In the genomic region with DNA sequence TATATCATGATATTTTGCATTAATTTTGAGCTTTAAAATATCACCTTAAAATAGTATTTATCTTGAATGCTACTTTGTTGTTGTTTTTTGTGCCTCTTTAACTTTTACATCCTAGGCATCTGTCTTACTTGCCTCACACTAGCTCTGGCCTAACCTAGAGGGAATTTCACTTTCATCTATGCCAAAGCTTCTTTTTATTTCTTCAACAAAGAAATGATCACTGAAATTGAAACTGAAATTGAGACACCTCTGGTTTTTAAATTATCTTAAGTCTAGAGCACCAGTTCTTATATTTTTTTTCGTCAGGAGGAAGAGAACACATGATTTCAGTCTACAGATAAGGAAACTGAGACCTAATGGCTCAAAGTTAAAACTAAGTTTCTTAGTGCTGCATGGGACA, we compare ENCODE assay signal across 11 cellular contexts. TPM values are rescaled to one million over a fixed set of nuclear protein-coding genes. Genes with fewer than 3 reads are reported as not detected.
DNase-seq lines count a peak whose midpoint lies in the region; ATAC-seq, FAIRE-seq and TF ChIP-seq lines count a peak whose summit lies in the region.
"Had no signal": no experiment of that assay in that cellular context is flagged by ENCODE, and none has a peak within 500 bp of the region (broad histone marks: within the 10 kb centered on the region; RNA-seq: fewer than 3 reads in every experiment).

No MANE protein-coding gene starts in this region.

- POLR2A ChIA-PET in K562 (lab: Yijun Ruan, JAX): interaction anchor here (0.8 to 1.7 kb wide), 3 partner anchors 11 to 81 kb away, joined by 3 to 4 read pairs (median 3); no protein-coding TSS in a partner anchor

- H3K36me3 ChIP-seq in K562 (ENCODE audit: control insufficient read depth, insufficient read depth, low read length) (no peaks in the 10 kb centered on the region), upper lobe of right lung (no peaks in the 10 kb centered on the region), gastroesophageal sphincter (no peaks in the 10 kb centered on the region), GM23338 (ENCODE audit: insufficient read depth) (no peaks in the 10 kb centered on the region)

- TF ChIP-seq POLR2A in K562 (conservative IDR thresholded peaks at IDR 0.05) (no peak), gastroesophageal sphincter (IDR thresholded peaks at IDR 0.05) (no peak)

- H3K27me3 Mint-ChIP-seq in activated CD8-positive, alpha-beta memory T cell treated with anti-CD3 and anti-CD28 coated beads, Interleukin-2, amount 10 ng/mL, durations not matched to agents 7 days and 5 days: peaks cover 34% of the 10 kb centered on the region
- H3K27me3 Mint-ChIP-seq in GM23338 (ENCODE audit: insufficient read depth, low read depth, poor library complexity): peaks cover 21% of the 10 kb centered on the region

- no peak overlapping the region for H3K4me3 Mint-ChIP-seq in activated CD8-positive, alpha-beta memory T cell treated with anti-CD3 and anti-CD28 coated beads, Interleukin-2, amount 10 ng/mL, durations not matched to agents 7 days and 5 days
- no peak overlapping the region for H3K4me3 Mint-ChIP-seq in GM23338

- no peak for TF ChIP-seq EP300 in K562 (IDR thresholded peaks at IDR 0.05; ENCODE audit: low read length)
- no peak for TF ChIP-seq EP300 in gastroesophageal sphincter (IDR thresholded peaks at IDR 0.05)

- H3K9me1 ChIP-seq in K562 (ENCODE audit: control insufficient read depth, insufficient read depth, low read length): no peaks in the 10 kb centered on the region

- intact Hi-C loops in K562 (cut with micrococcal nuclease) (no loop called here), upper lobe of right lung (cut with DNase I) (no loop called here)

- FAIRE-seq in K562 (lab: Jason Lieb, UNC): no peak
- FAIRE-seq: A549, astrocyte had no signal

- no peak overlapping the region for H3K27ac ChIP-seq in K562 (ENCODE audit: extremely low read depth, low read depth, low read length)
- H3K27ac ChIP-seq in upper lobe of right lung: no peak overlapping the region
- H3K27ac ChIP-seq in gastroesophageal sphincter: no peak overlapping the region
- no peak overlapping the region for H3K27ac ChIP-seq in GM23338 (ENCODE audit: low read depth)
- H3K27ac ChIP-seq: A549 had no signal

- H3K9ac ChIP-seq in K562 (ENCODE audit: insufficient read depth in 1 of 2, low read depth in 2 of 2, low read length in 2 of 2): peak overlapping the region in 1 of 2 experiments; percentile 22; a peak in 1 of 4 replicates

- H3K4me2 ChIP-seq in K562 (ENCODE audit: insufficient read depth, low read length): no peak overlapping the region
- no peak overlapping the region for H3K4me2 ChIP-seq in GM23338
- H3K4me2 ChIP-seq: A549 had no signal

- DNase-seq in activated CD8-positive, alpha-beta memory T cell treated with anti-CD3 and anti-CD28 coated beads, Interleukin-2, amount 10 ng/mL, durations not matched to agents 7 days and 5 days: no peak
- DNase-seq in activated CD8-positive, alpha-beta memory T cell treated with anti-CD3 and anti-CD28 coated beads, Interleukin-2, amount 50 U/mL, for 48 hours: no peak
- DNase-seq in K562 (ENCODE audit: extremely low read depth in 1 of 4, low spot score in 3 of 4): no peak
- no peak for DNase-seq in upper lobe of right lung
- no peak for DNase-seq in GM23338 (ENCODE audit: low spot score)
- DNase-seq: PC-3 had no signal

- peaks cover 35% of the 10 kb centered on the region for H3K4me1 Mint-ChIP-seq in activated CD8-positive, alpha-beta memory T cell treated with anti-CD3 and anti-CD28 coated beads, Interleukin-2, amount 10 ng/mL, durations not matched to agents 7 days and 5 days
- H3K4me1 Mint-ChIP-seq in GM23338: peaks cover 14% of the 10 kb centered on the region; the same call in 2 of the 3 replicates

- H3K27ac Mint-ChIP-seq in activated CD8-positive, alpha-beta memory T cell treated with anti-CD3 and anti-CD28 coated beads, Interleukin-2, amount 10 ng/mL, durations not matched to agents 7 days and 5 days: no peak overlapping the region
- no peak overlapping the region for H3K27ac Mint-ChIP-seq in GM23338

- H3K9me3 ChIP-seq in K562 (replicated peaks; ENCODE audit: control insufficient read depth, insufficient read depth, low read depth, low read length) (0 out of 2 replicates have a peak, but pooled peaks cover 1% of the 10 kb centered on the region), upper lobe of right lung (no peaks in the 10 kb centered on the region), gastroesophageal sphincter (no peaks in the 10 kb centered on the region)
- H3K9me3 ChIP-seq: A549 had no signal

- in situ Hi-C loops in K562 (cut with MboI): no loop called here

- no peak for TF ChIP-seq RAD21 in K562 (CRISPR knock-in tag; conservative IDR thresholded peaks at IDR 0.05 in 1 of 2, IDR thresholded peaks at IDR 0.05 in 1 of 2)

- H2AFZ ChIP-seq in K562 (ENCODE audit: low read depth, low read length): peak overlapping the region; percentile 79
- no peak overlapping the region for H2AFZ ChIP-seq in GM23338

- peaks cover 1% of the 10 kb centered on the region for H3K36me3 Mint-ChIP-seq in activated CD8-positive, alpha-beta memory T cell treated with anti-CD3 and anti-CD28 coated beads, Interleukin-2, amount 10 ng/mL, durations not matched to agents 7 days and 5 days
- no peaks in the 10 kb centered on the region for H3K36me3 Mint-ChIP-seq in GM23338 (ENCODE audit: low read depth)

- H3K27me3 ChIP-seq in K562 (ENCODE audit: control insufficient read depth in 2 of 2, insufficient read depth in 2 of 2, low read length in 2 of 2): no peaks in the 10 kb centered on the region
- peaks cover 15% of the 10 kb centered on the region for H3K27me3 ChIP-seq in upper lobe of right lung
- peaks cover 33% of the 10 kb centered on the region for H3K27me3 ChIP-seq in gastroesophageal sphincter
- peaks cover 31% of the 10 kb centered on the region for H3K27me3 ChIP-seq in GM23338 (ENCODE audit: insufficient read depth)

- TF ChIP-seq CTCF in K562 (IDR thresholded peaks at IDR 0.05 in 2 of 3, conservative IDR thresholded peaks at IDR 0.05 in 1 of 3; ENCODE audit: insufficient read depth in 2 of 3, low read depth in 1 of 3, low read length in 3 of 3): no peak
- TF ChIP-seq CTCF in upper lobe of right lung (IDR thresholded peaks at IDR 0.05): no peak
- no peak for TF ChIP-seq CTCF in gastroesophageal sphincter (IDR thresholded peaks at IDR 0.05)
- no peak for TF ChIP-seq CTCF in GM23338 (conservative IDR thresholded peaks at IDR 0.05; ENCODE audit: low read depth in 2 of 2)

- no peaks in the 10 kb centered on the region for H3F3A ChIP-seq in GM23338 (replicated peaks; ENCODE audit: low read depth)

- peak; percentile 28 for ATAC-seq in activated CD8-positive, alpha-beta memory T cell treated with anti-CD3 and anti-CD28 coated beads, Interleukin-2, amount 10 ng/mL, durations not matched to agents 7 days and 5 days
- ATAC-seq in GM21717 (IDR thresholded peaks at IDR 0.05; ENCODE audit: unreplicated experiment) (peak; percentile 92), HG03103 (IDR thresholded peaks at IDR 0.05; ENCODE audit: low read depth, unreplicated experiment) (peak; percentile 69), K562 (no peak), upper lobe of right lung (no peak), gastroesophageal sphincter (no peak), GM23338 (no peak)
- ATAC-seq: A549, PC-3 had no signal

- no peaks in the 10 kb centered on the region for H4K20me1 ChIP-seq in K562 (replicated peaks; ENCODE audit: control insufficient read depth, insufficient read depth, low read length)
- no peaks in the 10 kb centered on the region for H4K20me1 ChIP-seq in GM23338 (replicated peaks; ENCODE audit: insufficient read depth)

- CTCF ChIA-PET in activated CD8-positive, alpha-beta memory T cell treated with anti-CD3 and anti-CD28 coated beads, Interleukin-2, amount 10 ng/mL, durations not matched to agents 7 days and 5 days (lab: Charles Lee): interaction anchor here (1.8 kb wide), 1 partner anchor 42 kb away, joined by 4 read pairs; no protein-coding TSS in a partner anchor
- CTCF ChIA-PET in K562 (lab: Yijun Ruan, JAX; ENCODE audit: low intra/inter-chr PET ratio): no interaction called here

- H3K9me2 ChIP-seq in GM23338 (ENCODE audit: insufficient read depth): no peaks in the 10 kb centered on the region

- no peaks in the 10 kb centered on the region for H3K79me2 ChIP-seq in K562 (ENCODE audit: control insufficient read depth, insufficient read depth, low read length)
- no peaks in the 10 kb centered on the region for H3K79me2 ChIP-seq in GM23338 (replicated peaks; ENCODE audit: insufficient read depth)

- no TSS peak for BruUV-seq in K562 (replicated peaks; lab: Mats Ljungman, UMichigan)

- H3K4me1 ChIP-seq in K562 (replicated peaks in 1 of 2; ENCODE audit: control insufficient read depth in 2 of 2, insufficient read depth in 2 of 2, low read length in 2 of 2) (peaks cover 0 to 9% of the 10 kb centered on the region in 2 experiments; a peak in 3 of 5 replicates), upper lobe of right lung (no peaks in the 10 kb centered on the region), gastroesophageal sphincter (peaks cover 0 to 18% (median 4%) of the 10 kb centered on the region in 3 donors), GM23338 (ENCODE audit: insufficient read depth) (peaks cover 14% of the 10 kb centered on the region)

- 10% methylated on average over 1 of the region's 1 CpG for WGBS in K562 (ENCODE audit: insufficient coverage, low coverage, missing lambda C conversion rate)
- 67 to 80% methylated on average over 1 of the region's 1 CpG for WGBS in gastroesophageal sphincter (ENCODE audit: low coverage in 1 of 2), 2 donors

- H3K4me3 ChIP-seq in K562: no peak overlapping the region
- H3K4me3 ChIP-seq in upper lobe of right lung: no peak overlapping the region
- H3K4me3 ChIP-seq in gastroesophageal sphincter: no peak overlapping the region
- H3K4me3 ChIP-seq in GM23338: no peak overlapping the region
- H3K4me3 ChIP-seq: A549 had no signal

- H3K9me3 Mint-ChIP-seq in activated CD8-positive, alpha-beta memory T cell treated with anti-CD3 and anti-CD28 coated beads, Interleukin-2, amount 10 ng/mL, durations not matched to agents 7 days and 5 days (ENCODE audit: low read depth): no peaks in the 10 kb centered on the region
- H3K9me3 Mint-ChIP-seq in GM23338: no peaks in the 10 kb centered on the region

RNA-seq across cellular contexts. Expression of a gene that starts 3.5 kb away (rescaled TPM):
- total RNA-seq in activated CD8-positive, alpha-beta memory T cell treated with anti-CD3 and anti-CD28 coated beads, Interleukin-2, amount 10 ng/mL, durations not matched to agents 7 days and 5 days: 1 to 10 TPM; 1.0 to 1.4 TPM
- 1.1 and 8.3 TPM in 2 replicates for total RNA-seq in K562 (2011; cell fraction: chromatin; rRNA removed; ENCODE audit: low replicate concordance)
- total RNA-seq in K562 (2011; cell fraction: nucleolus; rRNA removed): 0.33 and 1.4 TPM in 2 replicates
- total RNA-seq in K562 (2011; cell fraction: nucleoplasm; rRNA removed): 2.2 and 3.5 TPM in 2 replicates
- total RNA-seq in K562 (2014; rRNA removed): 9.8 and 10.9 TPM in 2 replicates
- 14.7 and 17.2 TPM in 2 replicates for total RNA-seq in K562 (2014; rRNA removed; fragmentation: Illumina TruSeq; extraction: Trizol)
- 14.4 and 18.2 TPM in 2 replicates for total RNA-seq in K562 (2015; rRNA removed; fragmentation: Illumina TruSeq; extraction: Trizol)
- total RNA-seq in K562 (2021): 9.7 and 10.6 TPM in 2 replicates
- 0.67 and 1.0 TPM in 2 replicates for polyA plus RNA-seq in K562 (2011; rRNA removed)
- 0.12 and 0.50 TPM in 2 replicates for polyA plus RNA-seq in K562 (2011; cell fraction: cytosol; rRNA removed)
- 0.17 and 0.32 TPM in 2 replicates for polyA plus RNA-seq in K562 (2011; cell fraction: nucleus; rRNA removed)
- 17.7 and 29.9 TPM in 2 replicates for polyA plus RNA-seq in K562 (2012)
- 11.4 and 12.6 TPM in 2 replicates for polyA plus RNA-seq in K562 (2014; fragmentation: Illumina TruSeq; extraction: Trizol)
- polyA plus RNA-seq in K562 (2014; fragmentation: Nextera tagmentation; extraction: Ambion mirVana): 10 to 100 TPM in 1 of 2 experiments, 1 to 10 TPM in 1; 4.5 to 10.4 TPM
- 10.3 and 10.9 TPM in 2 replicates for polyA plus RNA-seq in K562 (2014; rRNA removed)
- polyA minus RNA-seq in K562 (2011; rRNA and poly(A)+ RNA removed): 0.63 and 1.0 TPM in 2 replicates
- polyA minus RNA-seq in K562 (2011; cell fraction: cytosol; rRNA and poly(A)+ RNA removed): not detected in 2 replicates
- polyA minus RNA-seq in K562 (2011; cell fraction: nucleus; rRNA and poly(A)+ RNA removed): 0.54 and 1.00 TPM in 2 replicates
- 14.3 TPM for total RNA-seq in upper lobe of right lung
- total RNA-seq in gastroesophageal sphincter: 1 to 10 TPM in 3 of 4 donors, under 1 TPM in 1; 0.62 to 5.8 (median 2.3) TPM
- total RNA-seq in GM23338 (2014; rRNA removed; shearing (Covaris generic)): 0.80 and 5.8 TPM in 2 replicates
- 0.92 and 1.1 TPM in 2 replicates for polyA plus RNA-seq in GM23338 (2016; fragmentation: Nextera tagmentation; extraction: Ambion mirVana)

Comparison
In these comparisons a context has a peak if more than half of its experiments do, and no peak if none do; other contexts are left out.
1. ATAC-seq: peak in activated CD8-positive, alpha-beta memory T cell treated with anti-CD3 and anti-CD28 coated beads, Interleukin-2, amount 10 ng/mL, durations not matched to agents 7 days and 5 days (single experiment), GM21717 (single experiment) and HG03103 (single experiment); none in K562 (single experiment), upper lobe of right lung (single experiment), gastroesophageal sphincter (single experiment) and GM23338 (single experiment).